8 cellular contexts compared by ENCODE assay signal in the genomic region with DNA sequence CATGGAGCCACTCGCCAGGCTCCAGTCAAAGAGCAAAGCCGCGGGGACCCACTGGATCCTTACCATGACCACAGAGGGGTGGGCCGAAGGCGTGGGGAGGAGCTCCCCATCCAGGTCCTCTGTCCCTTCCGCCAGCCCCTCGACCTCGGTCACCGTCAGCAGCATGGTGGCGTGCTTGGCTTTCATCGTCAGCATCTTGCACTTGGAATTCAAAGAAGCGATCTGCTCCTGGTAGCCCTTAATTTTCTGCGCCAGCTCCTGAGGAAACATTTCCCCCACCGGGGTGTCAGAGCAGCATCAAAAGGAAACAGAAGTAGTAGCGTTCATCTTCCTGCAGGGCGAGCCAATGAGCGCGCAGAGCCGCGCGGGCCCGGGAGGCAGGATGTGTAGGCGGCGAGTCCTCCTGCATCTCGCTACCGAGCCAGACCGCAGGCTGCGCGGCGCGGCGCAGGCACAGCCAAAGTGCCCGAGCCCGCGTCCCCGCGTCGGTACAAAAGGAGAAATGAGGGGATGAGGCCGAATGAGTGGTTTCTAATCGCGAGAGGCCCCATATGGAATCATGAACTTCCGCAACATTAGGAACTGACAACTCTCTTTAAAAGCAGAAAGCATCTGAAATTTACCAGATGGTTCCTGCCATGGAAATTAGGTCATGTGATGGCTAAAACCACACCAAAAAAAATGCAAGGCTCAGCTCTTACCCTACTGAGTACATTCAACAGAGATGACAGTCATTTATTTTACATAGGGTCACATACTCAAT.
DNase-seq lines count a peak whose midpoint lies in the region; ATAC-seq and TF ChIP-seq lines count a peak whose summit lies in the region.

No MANE protein-coding gene starts in this region.

- H3K27me3 ChIP-seq in GM23248 (replicated peaks; ENCODE audit: insufficient read depth) (no peaks in the 10 kb centered on the region), Karpas-422 (ENCODE audit: low read length) (no peaks in the 10 kb centered on the region), testis (no peaks in the 10 kb centered on the region)

- H3K9me3 ChIP-seq in GM23248 (ENCODE audit: low read depth) = no peaks in the 10 kb centered on the region
- no peaks in the 10 kb centered on the region for H3K9me3 ChIP-seq in Karpas-422 (ENCODE audit: low read length)
- no peaks in the 10 kb centered on the region for H3K9me3 ChIP-seq in testis

- peaks cover 39% of the 10 kb centered on the region for H3K36me3 ChIP-seq in GM23248 (ENCODE audit: low read depth)
- H3K36me3 ChIP-seq in Karpas-422 (ENCODE audit: insufficient read depth, low read length) = no peaks in the 10 kb centered on the region
- no peaks in the 10 kb centered on the region for H3K36me3 ChIP-seq in testis (ENCODE audit: low read depth, missing control alignments)

- H3K4me2 ChIP-seq in GM23248 (ENCODE audit: unreplicated experiment) (peak overlapping the region; percentile 91), Karpas-422 (ENCODE audit: low read depth, low read length, poor library complexity, severe bottlenecking) (peak overlapping the region; percentile 89)

- TF ChIP-seq CTCF in glutamatergic neuron (IDR thresholded peaks at IDR 0.05; ENCODE audit: partially characterized antibody, unreplicated experiment) (peak; percentile 70), omental fat pad (IDR thresholded peaks at IDR 0.05) (peak in 2 of 3 donors; percentile 15 to 40), testis (IDR thresholded peaks at IDR 0.05) (peak; percentile 51 to 56 (median 54))

- intact Hi-C loops in testis (cut with DNase I; ENCODE audit: low total_unique reads) = no loop called here

- H3K4me3 ChIP-seq in GM23248 (peak overlapping the region; percentile 80), Karpas-422 (ENCODE audit: low read length) (peak overlapping the region; percentile 85), testis (peak overlapping the region; percentile 55 to 62)

- H4K20me1 ChIP-seq in GM23248 (ENCODE audit: insufficient read depth) (no peaks in the 10 kb centered on the region), Karpas-422 (ENCODE audit: insufficient read depth, low read depth, low read length) (no peaks in the 10 kb centered on the region)

- peak overlapping the region; percentile 71 for H3K27ac ChIP-seq in GM23248
- peak overlapping the region; percentile 99 for H3K27ac ChIP-seq in Karpas-422 (ENCODE audit: low read length)
- H3K27ac ChIP-seq in testis = peak overlapping the region; percentile 46 to 82

- in situ Hi-C loops in GM23248 (cut with MboI) = no loop called here

- H3K4me3 Mint-ChIP-seq in activated naive CD4-positive, alpha-beta T cell treated with anti-CD3 and anti-CD28 coated beads, Interleukin-2, amount 50 U/mL, for 24 hours = peak overlapping the region; percentile 97
- peak overlapping the region; percentile 100 for H3K4me3 Mint-ChIP-seq in glutamatergic neuron (ENCODE audit: unreplicated experiment)

- no peaks in the 10 kb centered on the region for H3K9me2 ChIP-seq in GM23248 (ENCODE audit: insufficient read depth)
- no peaks in the 10 kb centered on the region for H3K9me2 ChIP-seq in Karpas-422 (replicated peaks; ENCODE audit: insufficient read depth, low read length)

- peak overlapping the region; percentile 97 for H3K27ac Mint-ChIP-seq in activated naive CD4-positive, alpha-beta T cell treated with anti-CD3 and anti-CD28 coated beads, Interleukin-2, amount 50 U/mL, for 24 hours
- H3K27ac Mint-ChIP-seq in glutamatergic neuron (ENCODE audit: unreplicated experiment) = peak overlapping the region; percentile 100

- H3K9ac ChIP-seq in GM23248 = peak overlapping the region; percentile 71
- H3K9ac ChIP-seq in Karpas-422 (ENCODE audit: low read length) = peak overlapping the region; percentile 78

- peak; percentile 99 for ATAC-seq in omental fat pad (ENCODE audit: low FRiP score)

- peaks cover 10% of the 10 kb centered on the region; the same call in 1 of the 2 replicates for H3K79me2 ChIP-seq in GM23248 (ENCODE audit: insufficient read depth)
- H3K79me2 ChIP-seq in Karpas-422 (ENCODE audit: low read length) = peaks cover 25% of the 10 kb centered on the region

- H3K27me3 Mint-ChIP-seq in activated naive CD4-positive, alpha-beta T cell treated with anti-CD3 and anti-CD28 coated beads, Interleukin-2, amount 50 U/mL, for 24 hours = no peaks in the 10 kb centered on the region
- no peaks in the 10 kb centered on the region for H3K27me3 Mint-ChIP-seq in glutamatergic neuron (ENCODE audit: unreplicated experiment)

- no peaks in the 10 kb centered on the region for H3K36me3 Mint-ChIP-seq in activated naive CD4-positive, alpha-beta T cell treated with anti-CD3 and anti-CD28 coated beads, Interleukin-2, amount 50 U/mL, for 24 hours
- H3K36me3 Mint-ChIP-seq in glutamatergic neuron (ENCODE audit: unreplicated experiment) = no peaks in the 10 kb centered on the region

- H3F3A ChIP-seq in GM23248 (ENCODE audit: insufficient read depth) = peaks cover 34% of the 10 kb centered on the region

- H2AFZ ChIP-seq in GM23248 (peak overlapping the region; percentile 88), Karpas-422 (ENCODE audit: low read length) (peak overlapping the region; percentile 45; the same call in 1 of the 2 replicates)

- H3K9me3 Mint-ChIP-seq in activated naive CD4-positive, alpha-beta T cell treated with anti-CD3 and anti-CD28 coated beads, Interleukin-2, amount 50 U/mL, for 24 hours = no peaks in the 10 kb centered on the region
- H3K9me3 Mint-ChIP-seq in glutamatergic neuron (ENCODE audit: unreplicated experiment) = peaks cover 4% of the 10 kb centered on the region

- peak; percentile 91 for DNase-seq in EL
- DNase-seq in GM23248 = peak; percentile 97
- DNase-seq in Karpas-422 = peak; percentile 94
- peak; percentile 93 for DNase-seq in SK-N-DZ (ENCODE audit: low spot score)
- DNase-seq in glutamatergic neuron = peak; percentile 92
- peak; percentile 57 for DNase-seq in omental fat pad (ENCODE audit: low spot score)
- peak; percentile 89 for DNase-seq in testis

- 1% methylated on average over 42 of the region's 42 CpGs for WGBS in GM23248 (ENCODE audit: low coverage in 1 of 2, low lambda C conversion rate in 2 of 2, missing lambda C conversion rate in 2 of 2), 2 experiments
- 0 to 1% methylated on average over 32 to 39 of the region's 42 CpGs for WGBS in testis, 2 donors

- no peak for TF ChIP-seq POLR2A in testis (IDR thresholded peaks at IDR 0.05)

- H3K4me1 ChIP-seq in GM23248 (ENCODE audit: insufficient read depth) (0 out of 2 replicates have a peak, but pooled peaks cover 11% of the 10 kb centered on the region), Karpas-422 (ENCODE audit: low read length) (peaks cover 50% of the 10 kb centered on the region), testis (no peaks in the 10 kb centered on the region)

- peaks cover 44% of the 10 kb centered on the region for H3K4me1 Mint-ChIP-seq in activated naive CD4-positive, alpha-beta T cell treated with anti-CD3 and anti-CD28 coated beads, Interleukin-2, amount 50 U/mL, for 24 hours
- H3K4me1 Mint-ChIP-seq in glutamatergic neuron (ENCODE audit: low read depth, unreplicated experiment) = peaks cover 22% of the 10 kb centered on the region

Comparison
In these comparisons a context has a peak if more than half of its experiments do, and no peak if none do; other contexts are left out.
1. Peak in every context shown above with its lines: DNase-seq, ATAC-seq, H3K4me3 ChIP-seq and H3K27ac ChIP-seq.